In genomic region chr3:148235566-148235965, GRCh38 we compare ENCODE assay signal across 3 cellular contexts.
"Had no signal": no experiment of that assay in that cellular context is flagged by ENCODE, and none has a peak within 500 bp of the region (broad histone marks: within the 10 kb centered on the region; RNA-seq: fewer than 3 reads in every experiment).

No MANE protein-coding gene starts in this region.

- DNase-seq: GDM1, GF-D8 had no signal

- ATAC-seq: GM12878 had no signal

- H3K4me3 ChIP-seq: GM12878 had no signal
